In genomic region chr12:82436354-82436753, GRCh38 we compare ENCODE assay signal across 18 cellular contexts.
"Had no signal": no experiment of that assay in that cellular context is flagged by ENCODE, and none has a peak within 500 bp of the region (broad histone marks: within the 10 kb centered on the region; RNA-seq: fewer than 3 reads in every experiment).

No MANE protein-coding gene starts in this region.

- ATAC-seq: effector memory CD8-positive, alpha-beta T cell; psoas muscle; sciatic nerve had no signal

- H3K4me3 Mint-ChIP-seq: dendritic cell treated with granulocyte-macrophage colony-stimulating factor and Interleukin-4, amounts not matched to agents 40 ng/mL and 50 ng/mL, for 4 days; effector memory CD8-positive, alpha-beta T cell; naive B cell; nephron progenitor cell had no signal

- H3K4me3 ChIP-seq: esophagus squamous epithelium, psoas muscle, skin epidermis, stomach had no signal

- H3K27me3 Mint-ChIP-seq: dendritic cell treated with granulocyte-macrophage colony-stimulating factor and Interleukin-4, amounts not matched to agents 40 ng/mL and 50 ng/mL, for 4 days; effector memory CD8-positive, alpha-beta T cell; naive B cell had no signal

- H3K9me3 ChIP-seq: esophagus squamous epithelium, psoas muscle, stomach had no signal

- DNase-seq: effector memory CD8-positive, alpha-beta T cell; esophagus squamous epithelium; foreskin fibroblast; head of caudate nucleus; hippocampal formation; kidney glomerular epithelial cell; mesendoderm; naive B cell; nephron progenitor cell; psoas muscle; stimulated activated CD4-positive, alpha-beta T cell treated with anti-CD3 and anti-CD28 coated beads, Interleukin-12 subunit alpha, Interleukin-12 subunit beta, amount 100 ng/mL, for 4 hours; stimulated activated naive CD4-positive, alpha-beta T cell; stomach; substantia nigra; trophoblast cell had no signal

- H3K4me1 ChIP-seq: esophagus squamous epithelium, psoas muscle, stomach had no signal

- H3K27me3 ChIP-seq: esophagus squamous epithelium, stomach had no signal

- H3K4me1 Mint-ChIP-seq: naive B cell, nephron progenitor cell had no signal

- H3K27ac Mint-ChIP-seq: dendritic cell treated with granulocyte-macrophage colony-stimulating factor and Interleukin-4, amounts not matched to agents 40 ng/mL and 50 ng/mL, for 4 days; effector memory CD8-positive, alpha-beta T cell; naive B cell; nephron progenitor cell had no signal

- H3K27ac ChIP-seq: esophagus squamous epithelium, psoas muscle, skin epidermis, stomach had no signal

- H3K9me3 Mint-ChIP-seq: dendritic cell treated with granulocyte-macrophage colony-stimulating factor and Interleukin-4, amounts not matched to agents 40 ng/mL and 50 ng/mL, for 4 days; effector memory CD8-positive, alpha-beta T cell; nephron progenitor cell had no signal
